ENCODE assay signal across 1 cellular context in the genomic region with DNA sequence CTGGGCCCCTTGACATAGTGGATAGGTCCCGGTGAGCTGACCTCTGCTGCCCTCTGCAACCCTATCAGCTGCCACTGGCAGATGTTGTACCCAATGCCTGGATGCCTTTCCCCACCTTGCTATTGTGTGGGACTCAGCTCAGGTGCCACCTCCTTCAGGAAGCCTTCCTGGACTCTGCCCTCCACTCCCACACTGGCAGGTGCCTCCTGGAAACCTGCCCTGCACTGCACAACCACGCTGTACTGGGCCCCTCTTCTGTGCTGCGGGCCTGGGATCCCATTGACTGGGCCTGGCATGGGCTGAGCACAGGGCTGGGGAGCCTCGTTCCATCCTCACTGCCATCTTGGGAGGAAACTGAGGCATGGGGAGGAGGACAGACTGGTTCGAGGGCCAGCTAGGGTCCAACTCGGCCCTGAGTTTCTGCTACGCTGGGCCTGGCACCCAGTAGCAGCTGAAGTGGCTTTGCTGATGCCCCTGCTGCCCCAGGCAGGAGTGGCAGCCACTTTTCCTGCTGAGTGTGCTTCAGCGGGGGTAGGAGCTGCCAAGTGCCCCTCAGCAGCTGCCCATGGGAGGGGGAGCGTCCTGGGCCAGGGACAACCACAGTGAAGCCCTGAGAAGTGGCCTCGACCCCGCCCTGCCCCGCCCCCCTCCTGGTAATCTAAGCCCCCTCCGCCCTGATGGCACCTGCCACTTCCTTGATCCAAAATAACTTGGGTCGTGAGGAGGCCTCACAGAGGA.
TF ChIP-seq lines count a peak whose summit lies in the region.

No MANE protein-coding gene starts in this region.

TF ChIP-seq in IMR-90, 13 proteins besides CTCF, POLR2A, EP300 and RAD21 (continued from another document):
- no peak for TF ChIP-seq MXI1 (IDR thresholded peaks at IDR 0.05; ENCODE audit: borderline replicate concordance, low read depth, low read length)
- TF ChIP-seq, protein P1, sequence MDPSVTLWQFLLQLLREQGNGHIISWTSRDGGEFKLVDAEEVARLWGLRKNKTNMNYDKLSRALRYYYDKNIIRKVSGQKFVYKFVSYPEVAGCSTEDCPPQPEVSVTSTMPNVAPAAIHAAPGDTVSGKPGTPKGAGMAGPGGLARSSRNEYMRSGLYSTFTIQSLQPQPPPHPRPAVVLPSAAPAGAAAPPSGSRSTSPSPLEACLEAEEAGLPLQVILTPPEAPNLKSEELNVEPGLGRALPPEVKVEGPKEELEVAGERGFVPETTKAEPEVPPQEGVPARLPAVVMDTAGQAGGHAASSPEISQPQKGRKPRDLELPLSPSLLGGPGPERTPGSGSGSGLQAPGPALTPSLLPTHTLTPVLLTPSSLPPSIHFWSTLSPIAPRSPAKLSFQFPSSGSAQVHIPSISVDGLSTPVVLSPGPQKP (IDR thresholded peaks at IDR 0.05; ENCODE audit: borderline replicate concordance, low read depth, low read length), result no peak
